ENCODE assay signal across 12 cellular contexts in the genomic region with DNA sequence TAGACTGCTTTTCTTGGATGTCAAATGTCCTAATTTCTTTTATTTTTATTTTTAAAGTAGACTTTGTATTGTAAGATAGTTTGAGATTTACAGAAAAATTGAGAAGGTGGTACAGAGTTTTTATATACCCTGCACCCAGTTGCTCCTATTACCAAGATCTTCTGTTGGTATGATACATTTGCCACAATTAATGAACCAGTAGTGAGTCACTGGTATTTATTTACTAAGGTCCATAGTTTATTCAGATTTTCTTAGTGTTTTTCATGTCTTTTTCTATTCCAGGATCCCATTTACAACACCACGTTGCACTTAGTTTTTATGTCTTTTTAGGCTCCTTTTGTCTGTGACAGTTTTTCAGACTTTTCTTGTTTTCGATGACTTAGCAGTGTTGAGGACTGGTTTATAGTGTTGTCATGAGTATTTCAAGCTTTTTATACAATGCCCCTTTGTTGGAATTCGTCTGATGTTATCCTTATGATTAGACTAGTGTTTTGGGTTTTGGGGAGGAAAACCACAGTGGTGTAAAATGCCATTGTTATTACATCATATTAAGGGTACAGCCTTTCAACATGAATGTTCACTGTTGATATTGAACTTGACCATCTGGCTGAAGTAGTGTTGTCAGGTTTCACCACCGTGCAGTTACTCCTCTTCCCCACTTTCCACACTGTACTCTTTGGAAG. TPM values are rescaled to one million over a fixed set of nuclear protein-coding genes. Genes with fewer than 3 reads are reported as not detected.
A peak's percentile ranks its signal among the peaks of the same experiment; 100 is the strongest.
DNase-seq lines count a peak whose midpoint lies in the region; ATAC-seq and TF ChIP-seq lines count a peak whose summit lies in the region.
"Had no signal": no experiment of that assay in that cellular context is flagged by ENCODE, and none has a peak within 500 bp of the region (broad histone marks: within the 10 kb centered on the region; RNA-seq: fewer than 3 reads in every experiment).

No MANE protein-coding gene starts in this region.

- ATAC-seq in activated T-helper 17 cell treated with anti-CD3 and anti-CD28 coated beads, Interleukin-2, amount 50 U/mL, for 72 hours (replicated peaks), result no peak
- no peak for ATAC-seq in HG02981 (IDR thresholded peaks at IDR 0.05; ENCODE audit: unreplicated experiment)

- H3K4me3 ChIP-seq in A673 (ENCODE audit: low read depth, low read length, poor library complexity, severe bottlenecking), result no peak overlapping the region
- H3K4me3 ChIP-seq in HFF-Myc (replicated peaks; ENCODE audit: low read depth, low read length), result no peak overlapping the region

- BruUV-seq in A673 (replicated peaks; lab: Mats Ljungman, UMichigan), result no TSS peak

- H3K4me1 Mint-ChIP-seq in activated T-helper 17 cell treated with anti-CD3 and anti-CD28 coated beads, Interleukin-2, amount 50 U/mL, for 72 hours, result peaks cover 8% of the 10 kb centered on the region

- H3K9me3 Mint-ChIP-seq in activated T-helper 17 cell treated with anti-CD3 and anti-CD28 coated beads, Interleukin-2, amount 50 U/mL, for 72 hours, result no peaks in the 10 kb centered on the region

- no peaks in the 10 kb centered on the region for H3K9me3 ChIP-seq in A673 (ENCODE audit: low read depth, low read length, poor library complexity, severe bottlenecking)

- POLR2A ChIA-PET in A673 (lab: Charles Lee; ENCODE audit: low non-redundant PET), result no interaction called here

- H3K27ac ChIP-seq in A673 (ENCODE audit: low read depth, low read length, poor library complexity, severe bottlenecking), result peak overlapping the region; percentile 26

- TF ChIP-seq CTCF in A673 (conservative IDR thresholded peaks at IDR 0.05; ENCODE audit: low read depth, low read length) (no peak), HFF-Myc (IDR thresholded peaks at IDR 0.05; ENCODE audit: low read depth, low read length, missing control alignments) (no peak)

- intact Hi-C loops in A673 (cut with micrococcal nuclease; ENCODE audit: unreplicated experiment), result no loop called here

- CTCF ChIA-PET in A673 (lab: Charles Lee), result no interaction called here

- no peaks in the 10 kb centered on the region for H3K27me3 ChIP-seq in A673 (replicated peaks; ENCODE audit: insufficient read depth, low read depth, low read length, poor library complexity)

- H3K27me3 Mint-ChIP-seq in activated T-helper 17 cell treated with anti-CD3 and anti-CD28 coated beads, Interleukin-2, amount 50 U/mL, for 72 hours, result no peaks in the 10 kb centered on the region

- DNase-seq in A673 (ENCODE audit: low spot score) (peak; percentile 15), HFF-Myc (ENCODE audit: extremely low read depth, low read depth) (peak; percentile 67), hepatic stellate cell (ENCODE audit: low spot score) (peak; percentile 40), NCI-H2227 (lab: John Stamatoyannopoulos, UW; ENCODE audit: unreplicated experiment) (no peak), COR-L47 (lab: John Stamatoyannopoulos, UW) (no peak), germinal center (ENCODE audit: low spot score) (no peak)
- DNase-seq: activated T-cell treated with anti-CD3 and anti-CD28 coated beads for 4 hours, DMS79, GOT3, NCI-H2227 treated with DMSO at 0.1 percent for 48 hours had no signal

- H3K36me3 Mint-ChIP-seq in activated T-helper 17 cell treated with anti-CD3 and anti-CD28 coated beads, Interleukin-2, amount 50 U/mL, for 72 hours (ENCODE audit: low read depth), result peaks cover 88% of the 10 kb centered on the region

- peaks cover 47% of the 10 kb centered on the region for H3K36me3 ChIP-seq in A673 (ENCODE audit: insufficient read depth, low read length, poor library complexity, severe bottlenecking)

- peak overlapping the region; percentile 41 for H3K27ac Mint-ChIP-seq in activated T-helper 17 cell treated with anti-CD3 and anti-CD28 coated beads, Interleukin-2, amount 50 U/mL, for 72 hours

- no peak overlapping the region for H3K4me3 Mint-ChIP-seq in activated T-helper 17 cell treated with anti-CD3 and anti-CD28 coated beads, Interleukin-2, amount 50 U/mL, for 72 hours

- peaks cover 9% of the 10 kb centered on the region for H3K4me1 ChIP-seq in A673 (ENCODE audit: insufficient read depth, low read length, poor library complexity, severe bottlenecking)

RNA-seq across cellular contexts. Expression of gene COG3, which starts 35.9 kb away (rescaled TPM):
- total RNA-seq in A673 (2021), result 20.3 and 24.3 TPM in 2 replicates
- total RNA-seq in activated T-helper 17 cell treated with anti-CD3 and anti-CD28 coated beads, Interleukin-2, amount 50 U/mL, for 72 hours, result 10 to 100 TPM; 22.5 to 24.4 TPM

Comparison
In these comparisons a context has a peak if more than half of its experiments do, and no peak if none do; other contexts are left out.
1. DNase-seq: peak in A673 (single experiment), HFF-Myc (single experiment) and hepatic stellate cell (single experiment); none in NCI-H2227 (single experiment), COR-L47 (single experiment) and germinal center (single experiment).